ENCODE assay signal across 8 cellular contexts in the genomic region with DNA sequence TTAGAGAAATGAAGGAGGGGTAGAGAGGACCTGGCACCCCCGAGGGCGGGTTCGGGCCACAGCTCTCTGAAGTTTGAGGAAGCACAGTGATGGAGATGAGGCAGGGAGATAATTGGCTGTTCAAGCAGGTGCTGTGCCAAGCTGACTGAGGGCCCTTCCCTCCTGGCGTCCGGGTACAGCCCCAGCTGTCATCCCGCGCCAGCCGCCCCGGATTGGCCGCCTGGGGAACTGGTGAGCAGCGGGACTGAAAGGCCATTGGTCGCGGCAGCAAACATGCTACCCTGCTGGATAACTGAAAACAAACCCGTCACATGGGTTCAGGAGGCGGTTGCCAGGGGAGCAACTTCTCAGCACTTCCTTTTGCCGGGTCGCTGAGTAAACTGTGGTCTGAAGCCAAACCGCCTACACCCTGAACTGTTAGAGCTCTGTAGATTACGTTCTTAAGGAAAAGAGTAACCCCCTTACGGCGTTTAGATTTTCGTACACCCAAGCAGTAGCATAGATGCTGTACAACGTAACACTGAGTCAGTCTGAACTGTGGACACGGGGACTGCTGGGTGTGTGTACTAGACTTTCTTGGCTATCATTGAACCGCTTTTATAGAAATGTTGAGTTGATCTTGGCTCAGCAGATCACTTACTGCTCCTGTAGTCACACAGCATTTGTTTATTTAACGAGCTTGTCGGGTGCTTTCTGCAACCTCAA. TPM values are rescaled to one million over a fixed set of nuclear protein-coding genes. Genes with fewer than 3 reads are reported as not detected.
DNase-seq lines count a peak whose midpoint lies in the region; TF ChIP-seq lines count a peak whose summit lies in the region.

No MANE protein-coding gene starts in this region.

- peak overlapping the region; percentile 75; the same call in 1 of the 2 replicates for H3K9ac ChIP-seq in ES-I3 (ENCODE audit: low read depth, low read length)
- peak overlapping the region; percentile 69 for H3K9ac ChIP-seq in H9 (ENCODE audit: extremely low read depth, insufficient read length, low read length)

- H3K79me1 ChIP-seq in H9 (ENCODE audit: insufficient read depth, low read depth, low read length, poor library complexity, severe bottlenecking): peaks cover 6% of the 10 kb centered on the region

- peaks cover under 1% of the 10 kb centered on the region; the same call in 1 of the 2 replicates for H3K27me3 Mint-ChIP-seq in H9 (ENCODE audit: low read depth)
- peaks cover 3% of the 10 kb centered on the region for H3K27me3 Mint-ChIP-seq in nephron progenitor cell (ENCODE audit: low read depth, poor library complexity)
- H3K27me3 Mint-ChIP-seq in stimulated activated naive CD8-positive, alpha-beta T cell treated with anti-CD3 and anti-CD28 coated beads, Interleukin-15, Interleukin-2, amounts not matched to agents 100 ng/mL and 50 ng/mL, for 24 hours: no peaks in the 10 kb centered on the region

- no peaks in the 10 kb centered on the region for H4K20me1 ChIP-seq in H9 (ENCODE audit: control insufficient read depth, insufficient read depth, insufficient read length)

- H3K9me3 Mint-ChIP-seq in H9 (peaks cover 3 to 4% of the 10 kb centered on the region in 2 experiments; a peak in 2 of 5 replicates), nephron progenitor cell (peaks cover 20% of the 10 kb centered on the region)
- peaks cover 6% of the 10 kb centered on the region for H3K9me3 Mint-ChIP-seq in stimulated activated naive CD8-positive, alpha-beta T cell treated with anti-CD3 and anti-CD28 coated beads, Interleukin-15, Interleukin-2, amounts not matched to agents 100 ng/mL and 50 ng/mL, for 24 hours

- peaks cover 42 to 45% of the 10 kb centered on the region in 2 experiments for H3K4me1 Mint-ChIP-seq in H9
- H3K4me1 Mint-ChIP-seq in nephron progenitor cell: peaks cover 48% of the 10 kb centered on the region
- peaks cover 45% of the 10 kb centered on the region for H3K4me1 Mint-ChIP-seq in stimulated activated naive CD8-positive, alpha-beta T cell treated with anti-CD3 and anti-CD28 coated beads, Interleukin-15, Interleukin-2, amounts not matched to agents 100 ng/mL and 50 ng/mL, for 24 hours (ENCODE audit: low read depth)

- H3K27ac Mint-ChIP-seq in H9 (peak overlapping the region; percentile 63 to 99 (median 84); a peak in 6 of 7 replicates), nephron progenitor cell (peak overlapping the region; percentile 96)
- H3K27ac Mint-ChIP-seq in stimulated activated naive CD8-positive, alpha-beta T cell treated with anti-CD3 and anti-CD28 coated beads, Interleukin-15, Interleukin-2, amounts not matched to agents 100 ng/mL and 50 ng/mL, for 24 hours: peak overlapping the region; percentile 92

- no peaks in the 10 kb centered on the region for H3K9me3 ChIP-seq in ES-I3 (ENCODE audit: control insufficient read depth, insufficient read depth, low read length)
- H3K9me3 ChIP-seq in H9 (ENCODE audit: control insufficient read depth, low read depth, low read length): no peaks in the 10 kb centered on the region
- no peaks in the 10 kb centered on the region for H3K9me3 ChIP-seq in MG63

- H2AK5ac ChIP-seq in H9 (ENCODE audit: insufficient read length, low read length): no peak overlapping the region

- no peak overlapping the region for H3T11ph ChIP-seq in H9 (ENCODE audit: low read length)

- H3K27ac ChIP-seq in H9 (ENCODE audit: insufficient read length, low read depth, low read length): no peak overlapping the region

- H3K4ac ChIP-seq in H9 (ENCODE audit: low read depth, low read length): no peak overlapping the region

- H2BK20ac ChIP-seq in H9 (ENCODE audit: low read depth, low read length, poor library complexity, severe bottlenecking): no peak overlapping the region

- DNase-seq in H9: peak; percentile 95
- DNase-seq in MG63: peak; percentile 96
- peak; percentile 87 to 95 for DNase-seq in SHP77 (lab: John Stamatoyannopoulos, UW)
- peak; percentile 95 for DNase-seq in activated gamma-delta T cell (lab: John Stamatoyannopoulos, UW)
- DNase-seq in fibroblast of villous mesenchyme (ENCODE audit: low read depth): peak; percentile 97
- DNase-seq in nephron progenitor cell: peak; percentile 81

- H4K8ac ChIP-seq in H9 (replicated peaks; ENCODE audit: insufficient read length, low read depth, low read length): no peak overlapping the region

- peak overlapping the region; percentile 97 for H3K4me2 ChIP-seq in H9 (ENCODE audit: insufficient read depth, insufficient read length, low read length)

- H3K23ac ChIP-seq in H9 (ENCODE audit: insufficient read length, low read depth, low read length): no peak overlapping the region

- no peak overlapping the region for H2BK12ac ChIP-seq in H9 (ENCODE audit: insufficient read length, low read depth, low read length)

- H3K4me1 ChIP-seq in ES-I3 (ENCODE audit: insufficient read depth, low read length) (peaks cover 3% of the 10 kb centered on the region; the same call in 1 of the 2 replicates), H9 (ENCODE audit: insufficient read depth, low read length) (0 out of 2 replicates have a peak, but pooled peaks cover 8% of the 10 kb centered on the region)

- no peak overlapping the region for H3K18ac ChIP-seq in H9 (ENCODE audit: insufficient read length, low read depth, low read length)

- no peak overlapping the region for H2BK15ac ChIP-seq in H9 (ENCODE audit: low read depth, low read length)

- no peak overlapping the region for H4K5ac ChIP-seq in H9 (ENCODE audit: insufficient read length, low read depth, low read length)

- no peak overlapping the region for H3K14ac ChIP-seq in H9 (ENCODE audit: insufficient read depth, low read length)

- H2BK120ac ChIP-seq in H9 (ENCODE audit: low read depth, low read length, poor library complexity, severe bottlenecking): no peak overlapping the region

- H3K27me3 ChIP-seq in H9 (ENCODE audit: insufficient read depth, low read length) (no peaks in the 10 kb centered on the region), MG63 (no peaks in the 10 kb centered on the region)

- no peak overlapping the region for H4K91ac ChIP-seq in H9 (ENCODE audit: insufficient read length, low read depth, low read length)

- H3K4me3 ChIP-seq in MG63 (peak overlapping the region; percentile 54), fibroblast of villous mesenchyme (ENCODE audit: low read depth, low read length) (peak overlapping the region; percentile 76)

- no peak overlapping the region for H3K56ac ChIP-seq in H9 (ENCODE audit: insufficient read length, low read depth, low read length)

- TF ChIP-seq CTCF in H9 (conservative IDR thresholded peaks at IDR 0.05) (no peak), fibroblast of villous mesenchyme (IDR thresholded peaks at IDR 0.05; ENCODE audit: insufficient read depth, low read depth, low read length) (no peak), nephron progenitor cell (IDR thresholded peaks at IDR 0.05) (no peak)

- WGBS in H9 (ENCODE audit: extremely low coverage, insufficient read length, low lambda C conversion rate): no CpG with 5 or more reads among the region's 27 CpGs

- peak overlapping the region; percentile 77 to 94 for H3K4me3 Mint-ChIP-seq in H9
- peak overlapping the region; percentile 91 for H3K4me3 Mint-ChIP-seq in nephron progenitor cell
- peak overlapping the region; percentile 93 for H3K4me3 Mint-ChIP-seq in stimulated activated naive CD8-positive, alpha-beta T cell treated with anti-CD3 and anti-CD28 coated beads, Interleukin-15, Interleukin-2, amounts not matched to agents 100 ng/mL and 50 ng/mL, for 24 hours

- H3K79me2 ChIP-seq in H9 (ENCODE audit: insufficient read depth, low read length): peaks cover 27% of the 10 kb centered on the region; the same call in 1 of the 2 replicates

- H2AFZ ChIP-seq in H9 (ENCODE audit: low read length): no peak overlapping the region

- H2BK5ac ChIP-seq in H9 (ENCODE audit: insufficient read length, low read length): no peak overlapping the region

- H3K36me3 ChIP-seq in ES-I3 (ENCODE audit: insufficient read depth, low read length) (peaks cover 10% of the 10 kb centered on the region), MG63 (no peaks in the 10 kb centered on the region; the same call in 1 of the 2 replicates)

- H3K36me3 Mint-ChIP-seq in H9 (ENCODE audit: insufficient read depth in 1 of 3, low read depth in 3 of 3): peaks cover 30 to 43% (median 32%) of the 10 kb centered on the region in 3 experiments
- H3K36me3 Mint-ChIP-seq in nephron progenitor cell (ENCODE audit: low read depth): peaks cover 44% of the 10 kb centered on the region
- H3K36me3 Mint-ChIP-seq in stimulated activated naive CD8-positive, alpha-beta T cell treated with anti-CD3 and anti-CD28 coated beads, Interleukin-15, Interleukin-2, amounts not matched to agents 100 ng/mL and 50 ng/mL, for 24 hours (ENCODE audit: low read depth): peaks cover 41% of the 10 kb centered on the region

- H3K23me2 ChIP-seq in H9 (ENCODE audit: insufficient read length, low read depth, low read length, poor library complexity, severe bottlenecking): peaks cover 19% of the 10 kb centered on the region

RNA-seq across cellular contexts. Expression of gene INSIG1, which starts 1.3 kb away (rescaled TPM):
- 23.3 and 24.2 TPM in 2 replicates for total RNA-seq in H9 (2021)
- total RNA-seq in MG63 (2014; rRNA removed; shearing (Covaris generic); ENCODE audit: low replicate concordance): 45.7 and 72.3 TPM in 2 replicates
- 389 and 403 TPM in 2 replicates for total RNA-seq in fibroblast of villous mesenchyme
